In genomic region chrX:39439910-39440733, GRCh38 we compare ENCODE assay signal across 11 cellular contexts.
DNase-seq lines count a peak whose midpoint lies in the region; ATAC-seq and TF ChIP-seq lines count a peak whose summit lies in the region.
"Had no signal": no experiment of that assay in that cellular context is flagged by ENCODE, and none has a peak within 500 bp of the region (broad histone marks: within the 10 kb centered on the region; RNA-seq: fewer than 3 reads in every experiment).

No MANE protein-coding gene starts in this region.

- DNase-seq in GM10266 (ENCODE audit: extremely low spot score) (peak; percentile 31), astrocyte of the hippocampus (ENCODE audit: low read depth, low spot score) (peak; percentile 42), NOMO-1 treated with dmso at 0.1 percent for 144 hours (lab: John Stamatoyannopoulos, UW; ENCODE audit: unreplicated experiment) (no peak), RKO (ENCODE audit: low spot score) (no peak), NCI-H345 treated with DMSO at 0.1 percent for 48 hours (lab: John Stamatoyannopoulos, UW; ENCODE audit: unreplicated experiment) (no peak), middle frontal gyrus (ENCODE audit: extremely low spot score, low spot score) (no peak)
- DNase-seq: activated CD4-positive, CD25-positive, alpha-beta regulatory T cell treated with anti-CD3 and anti-CD28 coated beads, Interleukin-2, amount 50 U/mL, for 72 hours; kidney; NCI-H2081 had no signal

- TF ChIP-seq CTCF in GM10266 (IDR thresholded peaks at IDR 0.05; ENCODE audit: control insufficient read depth, insufficient read depth, low read depth, missing control alignments) = no peak

- peak; percentile 52 for ATAC-seq in GM19397 (IDR thresholded peaks at IDR 0.05; ENCODE audit: unreplicated experiment)
- peak; percentile 71 for ATAC-seq in HG03196 (IDR thresholded peaks at IDR 0.05; ENCODE audit: unreplicated experiment)

Comparison
In these comparisons a context has a peak if more than half of its experiments do, and no peak if none do; other contexts are left out.
1. DNase-seq: peak in GM10266 (single experiment) and astrocyte of the hippocampus (single experiment); none in NOMO-1 treated with dmso at 0.1 percent for 144 hours (single experiment), RKO (single experiment), NCI-H345 treated with DMSO at 0.1 percent for 48 hours (single experiment) and middle frontal gyrus (single experiment).